In genomic region chr1:15834406-15835204, GRCh38 we compare ENCODE assay signal across 1 cellular context.
TF ChIP-seq lines count a peak whose summit lies in the region.

No MANE protein-coding gene starts in this region.

TF ChIP-seq in HepG2, 621 proteins besides CTCF, POLR2A, EP300 and RAD21 (continued from another document):
- TF ChIP-seq ZNF614 (CRISPR knock-in tag; IDR thresholded peaks at IDR 0.05; ENCODE audit: borderline replicate concordance) = peak; percentile 32; the same call in 1 of the 2 replicates
- TF ChIP-seq ZNF12 (CRISPR knock-in tag; IDR thresholded peaks at IDR 0.05) = 0 out of 2 replicates have a peak, but pooled peaks have one; percentile 34
- peak; percentile 60; the same call in 1 of the 2 replicates for TF ChIP-seq HNF1B (CRISPR knock-in tag; IDR thresholded peaks at IDR 0.05)
- TF ChIP-seq ZNF629 (CRISPR knock-in tag; conservative IDR thresholded peaks at IDR 0.05) = peak; percentile 40; the same call in 1 of the 2 replicates
- 0 out of 2 replicates have a peak, but pooled peaks have one; percentile 39 for TF ChIP-seq EED (CRISPR knock-in tag; IDR thresholded peaks at IDR 0.05)
- TF ChIP-seq HOXA3 (CRISPR knock-in tag; IDR thresholded peaks at IDR 0.05) = peak; percentile 100
